In genomic region chr10:42753126-42753506, GRCh38 we compare ENCODE assay signal across 8 cellular contexts. TPM values are rescaled to one million over a fixed set of nuclear protein-coding genes. Genes with fewer than 3 reads are reported as not detected.
DNase-seq lines count a peak whose midpoint lies in the region; ATAC-seq, FAIRE-seq and TF ChIP-seq lines count a peak whose summit lies in the region.

No MANE protein-coding gene starts in this region.

- H3K4me1 Mint-ChIP-seq in CD4-positive, CD25-positive, alpha-beta regulatory T cell, result peaks cover 0 to 18% (median 0%) of the 10 kb centered on the region in 4 donors
- H3K4me1 Mint-ChIP-seq in activated T-helper 17 cell treated with anti-CD3 and anti-CD28 coated beads, Interleukin-2, amount 50 U/mL, for 72 hours, result no peaks in the 10 kb centered on the region
- H3K4me1 Mint-ChIP-seq in nephron, result no peaks in the 10 kb centered on the region
- peaks cover 17% of the 10 kb centered on the region for H3K4me1 Mint-ChIP-seq in stimulated activated memory B cell treated with anti-CD40 and anti-IgM and Interleukin-4, amounts not matched to agents 10 μg/mL and 1 μg/mL and 100 μg/mL, for 72 hours

- H3K27ac ChIP-seq in CD4-positive, CD25-positive, alpha-beta regulatory T cell (ENCODE audit: insufficient read depth, low read length, poor library complexity, severe bottlenecking), result no peak overlapping the region

- H3K27ac Mint-ChIP-seq in CD4-positive, CD25-positive, alpha-beta regulatory T cell, result no peak overlapping the region
- H3K27ac Mint-ChIP-seq in activated T-helper 17 cell treated with anti-CD3 and anti-CD28 coated beads, Interleukin-2, amount 50 U/mL, for 72 hours, result no peak overlapping the region
- H3K27ac Mint-ChIP-seq in nephron, result no peak overlapping the region
- H3K27ac Mint-ChIP-seq in stimulated activated memory B cell treated with anti-CD40 and anti-IgM and Interleukin-4, amounts not matched to agents 10 μg/mL and 1 μg/mL and 100 μg/mL, for 72 hours, result no peak overlapping the region

- H3K4me3 Mint-ChIP-seq in CD4-positive, CD25-positive, alpha-beta regulatory T cell, result peak overlapping the region; percentile 79 to 92 (median 82)
- H3K4me3 Mint-ChIP-seq in activated T-helper 17 cell treated with anti-CD3 and anti-CD28 coated beads, Interleukin-2, amount 50 U/mL, for 72 hours, result peak overlapping the region; percentile 71
- H3K4me3 Mint-ChIP-seq in nephron, result peak overlapping the region; percentile 82 to 87 (median 86)
- peak overlapping the region; percentile 82 for H3K4me3 Mint-ChIP-seq in stimulated activated memory B cell treated with anti-CD40 and anti-IgM and Interleukin-4, amounts not matched to agents 10 μg/mL and 1 μg/mL and 100 μg/mL, for 72 hours

- H3K4me1 ChIP-seq in CD4-positive, CD25-positive, alpha-beta regulatory T cell (ENCODE audit: control insufficient read depth, insufficient read depth, low read length, poor library complexity, severe bottlenecking), result peaks cover 22% of the 10 kb centered on the region

- H3K4me3 ChIP-seq in CD4-positive, CD25-positive, alpha-beta regulatory T cell (ENCODE audit: low read depth, low read length), result no peak overlapping the region

- no peak for FAIRE-seq in GM19239 (lab: Jason Lieb, UNC)

- ATAC-seq in CD4-positive, CD25-positive, alpha-beta regulatory T cell (ENCODE audit: low read depth in 2 of 2), result peak; percentile 37 to 47
- ATAC-seq in activated T-helper 17 cell treated with anti-CD3 and anti-CD28 coated beads, Interleukin-2, amount 50 U/mL, for 72 hours (replicated peaks), result peak; percentile 86
- peak; percentile 32 for ATAC-seq in stimulated activated memory B cell treated with anti-CD40 and anti-IgM and Interleukin-4, amounts not matched to agents 10 μg/mL and 1 μg/mL and 100 μg/mL, for 72 hours

- DNase-seq in CD4-positive, CD25-positive, alpha-beta regulatory T cell, result peak; percentile 24 to 52 (median 47)
- DNase-seq in GOT3 (lab: John Stamatoyannopoulos, UW) (peak; percentile 33), NCI-H774 (lab: John Stamatoyannopoulos, UW) (peak; percentile 47), fibroblast of the conjunctiva (ENCODE audit: low read depth) (peak; percentile 39), GM19239 (ENCODE audit: insufficient read length, low spot score) (no peak)

- no peaks in the 10 kb centered on the region for H3K36me3 ChIP-seq in CD4-positive, CD25-positive, alpha-beta regulatory T cell (ENCODE audit: control insufficient read depth, insufficient read depth, low read length)

- H3K9me3 ChIP-seq in CD4-positive, CD25-positive, alpha-beta regulatory T cell (ENCODE audit: control insufficient read depth in 2 of 2, low read length in 2 of 2), result no peaks in the 10 kb centered on the region

- H3K27me3 Mint-ChIP-seq in CD4-positive, CD25-positive, alpha-beta regulatory T cell, result peaks cover 72% of the 10 kb centered on the region
- peaks cover 49% of the 10 kb centered on the region for H3K27me3 Mint-ChIP-seq in activated T-helper 17 cell treated with anti-CD3 and anti-CD28 coated beads, Interleukin-2, amount 50 U/mL, for 72 hours
- H3K27me3 Mint-ChIP-seq in nephron (ENCODE audit: low read depth), result peaks cover 84% of the 10 kb centered on the region
- H3K27me3 Mint-ChIP-seq in stimulated activated memory B cell treated with anti-CD40 and anti-IgM and Interleukin-4, amounts not matched to agents 10 μg/mL and 1 μg/mL and 100 μg/mL, for 72 hours, result peaks cover 87% of the 10 kb centered on the region

- H3K36me3 Mint-ChIP-seq in CD4-positive, CD25-positive, alpha-beta regulatory T cell, result no peaks in the 10 kb centered on the region
- H3K36me3 Mint-ChIP-seq in activated T-helper 17 cell treated with anti-CD3 and anti-CD28 coated beads, Interleukin-2, amount 50 U/mL, for 72 hours (ENCODE audit: low read depth), result no peaks in the 10 kb centered on the region
- no peaks in the 10 kb centered on the region for H3K36me3 Mint-ChIP-seq in nephron (ENCODE audit: low read depth)
- H3K36me3 Mint-ChIP-seq in stimulated activated memory B cell treated with anti-CD40 and anti-IgM and Interleukin-4, amounts not matched to agents 10 μg/mL and 1 μg/mL and 100 μg/mL, for 72 hours, result no peaks in the 10 kb centered on the region

- peaks cover 19% of the 10 kb centered on the region for H3K27me3 ChIP-seq in CD4-positive, CD25-positive, alpha-beta regulatory T cell (ENCODE audit: control insufficient read depth, insufficient read depth, low read length)

- TF ChIP-seq CTCF in nephron (IDR thresholded peaks at IDR 0.05; ENCODE audit: unreplicated experiment in 3 of 3), result peak; percentile 85 to 92 (median 86)

- H3K9me3 Mint-ChIP-seq in CD4-positive, CD25-positive, alpha-beta regulatory T cell, result peaks cover 0 to 3% (median 0%) of the 10 kb centered on the region in 7 donors
- H3K9me3 Mint-ChIP-seq in activated T-helper 17 cell treated with anti-CD3 and anti-CD28 coated beads, Interleukin-2, amount 50 U/mL, for 72 hours, result no peaks in the 10 kb centered on the region
- no peaks in the 10 kb centered on the region for H3K9me3 Mint-ChIP-seq in nephron
- H3K9me3 Mint-ChIP-seq in stimulated activated memory B cell treated with anti-CD40 and anti-IgM and Interleukin-4, amounts not matched to agents 10 μg/mL and 1 μg/mL and 100 μg/mL, for 72 hours, result no peaks in the 10 kb centered on the region

RNA-seq across cellular contexts. Expression of gene BMS1, which starts 29.5 kb away (rescaled TPM):
- 10.9 TPM for total RNA-seq in CD4-positive, CD25-positive, alpha-beta regulatory T cell
- polyA plus RNA-seq in CD4-positive, CD25-positive, alpha-beta regulatory T cell, result 10 to 100 TPM in 2 of 4 donors, 1 to 10 TPM in 2; 8.6 to 11.7 (median 10.3) TPM
- total RNA-seq in activated T-helper 17 cell treated with anti-CD3 and anti-CD28 coated beads, Interleukin-2, amount 50 U/mL, for 72 hours, result 10 to 100 TPM; 15.8 to 26.7 TPM

Comparison
In these comparisons a context has a peak if more than half of its experiments do, and no peak if none do; other contexts are left out.
1. ATAC-seq: peak in every context shown above with its lines; median percentile 86 in activated T-helper 17 cell treated with anti-CD3 and anti-CD28 coated beads, Interleukin-2, amount 50 U/mL, for 72 hours; 42 in CD4-positive, CD25-positive, alpha-beta regulatory T cell; 32 in stimulated activated memory B cell treated with anti-CD40 and anti-IgM and Interleukin-4, amounts not matched to agents 10 μg/mL and 1 μg/mL and 100 μg/mL, for 72 hours.